8 cellular contexts compared by ENCODE assay signal in the genomic region with DNA sequence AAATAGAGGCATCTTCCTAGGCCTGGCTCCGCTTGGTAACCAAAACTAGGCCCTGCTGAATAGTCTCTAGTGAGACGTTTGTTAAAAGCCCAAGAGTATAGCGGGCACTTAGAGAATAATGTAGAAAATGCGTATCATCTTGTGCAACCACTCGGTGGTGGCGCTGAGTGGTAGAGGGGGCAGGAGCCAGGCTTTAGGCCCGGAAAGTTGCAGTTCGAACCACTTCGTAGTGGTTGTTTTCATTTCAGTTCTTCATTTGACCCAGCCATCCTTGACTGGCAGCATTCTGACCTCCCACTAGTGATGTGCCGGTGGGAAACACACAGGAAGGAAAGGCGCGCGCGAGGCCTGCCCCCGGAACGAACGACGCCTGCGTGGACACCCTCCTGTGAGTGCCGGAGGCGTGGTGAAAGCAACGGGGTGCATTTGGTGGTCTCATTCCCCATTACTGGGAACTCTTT. TPM values are rescaled to one million over a fixed set of nuclear protein-coding genes. Genes with fewer than 3 reads are reported as not detected.
DNase-seq lines count a peak whose midpoint lies in the region; ATAC-seq, FAIRE-seq and TF ChIP-seq lines count a peak whose summit lies in the region.

No MANE protein-coding gene starts in this region.

- no peaks in the 10 kb centered on the region for H3K36me3 ChIP-seq in neuron (ENCODE audit: insufficient read depth, low read length)
- H3K36me3 ChIP-seq in mucosa of descending colon (ENCODE audit: low read depth), result no peaks in the 10 kb centered on the region
- H3K36me3 ChIP-seq in sigmoid colon, result no peaks in the 10 kb centered on the region

- no peak for TF ChIP-seq POLR2A in GM12892 (IDR thresholded peaks at IDR 0.05; ENCODE audit: low read depth, low read length)
- no peak for TF ChIP-seq POLR2A in sigmoid colon (IDR thresholded peaks at IDR 0.05)

- WGBS in sigmoid colon, 2 donors, result 16 to 46% methylated on average over 22 of the region's 22 CpGs

- FAIRE-seq in GM12892 (lab: Jason Lieb, UNC), result no peak

- intact Hi-C loops in mucosa of descending colon (cut with DNase I, micrococcal nuclease), result no loop called here
- intact Hi-C loops in sigmoid colon (cut with DNase I), result no loop called here

- H2AFZ ChIP-seq in neuron (ENCODE audit: low read depth, low read length), result no peak overlapping the region

- H3K9me3 ChIP-seq in neuron (ENCODE audit: low read length) (no peaks in the 10 kb centered on the region), mucosa of descending colon (no peaks in the 10 kb centered on the region), sigmoid colon (no peaks in the 10 kb centered on the region)

- H3K4me1 ChIP-seq in neuron (ENCODE audit: insufficient read depth, low read length) (peaks cover 3% of the 10 kb centered on the region), mucosa of descending colon (ENCODE audit: low read depth) (no peaks in the 10 kb centered on the region), sigmoid colon (no peaks in the 10 kb centered on the region)

- TF ChIP-seq EP300 in sigmoid colon (IDR thresholded peaks at IDR 0.05), result no peak

- H3K4me3 ChIP-seq in cardiac fibroblast (replicated peaks in 1 of 2; ENCODE audit: low read depth in 2 of 2, low read length in 2 of 2), result peak overlapping the region; percentile 22 to 32
- H3K4me3 ChIP-seq in neuron (ENCODE audit: low read length), result peak overlapping the region; percentile 37
- no peak overlapping the region for H3K4me3 ChIP-seq in mucosa of descending colon
- H3K4me3 ChIP-seq in sigmoid colon, result no peak overlapping the region

- ATAC-seq in mucosa of descending colon (no peak), HG03521 (IDR thresholded peaks at IDR 0.05; ENCODE audit: unreplicated experiment) (no peak)

- H3K27ac ChIP-seq in sigmoid colon, result no peak overlapping the region

- H3K27me3 ChIP-seq in neuron (ENCODE audit: insufficient read depth, low read length), result no peaks in the 10 kb centered on the region
- H3K27me3 ChIP-seq in sigmoid colon, result peaks cover 0 to 43% (median 0%) of the 10 kb centered on the region in 3 donors

- TF ChIP-seq CTCF in cardiac fibroblast (IDR thresholded peaks at IDR 0.05; ENCODE audit: low read depth, low read length) (no peak), mucosa of descending colon (IDR thresholded peaks at IDR 0.05) (no peak), sigmoid colon (IDR thresholded peaks at IDR 0.05) (no peak)

- peak; percentile 13 for DNase-seq in GM12892 (ENCODE audit: insufficient read length)
- DNase-seq in NOMO-1 treated with dmso at 0.1 percent for 144 hours (lab: John Stamatoyannopoulos, UW; ENCODE audit: unreplicated experiment), result peak; percentile 21
- peak; percentile 6 to 13 for DNase-seq in cardiac fibroblast (ENCODE audit: low read depth in 2 of 2)
- no peak for DNase-seq in mucosa of descending colon
- DNase-seq in sigmoid colon, result no peak
- no peak for DNase-seq in NCI-H2029 treated with DMSO at 0.1 percent for 48 hours (lab: John Stamatoyannopoulos, UW)

RNA-seq across cellular contexts. Expression of a gene that starts 18.0 kb away (rescaled TPM):
- not detected for polyA plus RNA-seq in GM12892 (2012; ENCODE audit: missing spikeins)
- total RNA-seq in mucosa of descending colon (not detected), sigmoid colon (not detected)
- polyA plus RNA-seq in sigmoid colon, result not detected

RNA-seq across cellular contexts. Expression of a gene that starts 28.1 kb away (rescaled TPM):
- not detected for polyA plus RNA-seq in GM12892 (2012; ENCODE audit: missing spikeins)
- not detected for total RNA-seq in mucosa of descending colon
- total RNA-seq in sigmoid colon, result not detected
- not detected for polyA plus RNA-seq in sigmoid colon

Comparison
In these comparisons a context has a peak if more than half of its experiments do, and no peak if none do; other contexts are left out.
1. DNase-seq: peak in GM12892 (single experiment), NOMO-1 treated with dmso at 0.1 percent for 144 hours (single experiment) and cardiac fibroblast (2 of 2); none in mucosa of descending colon (0 of 3), sigmoid colon (single experiment) and NCI-H2029 treated with DMSO at 0.1 percent for 48 hours (single experiment).
2. H3K4me3 ChIP-seq: peak in cardiac fibroblast (2 of 2) and neuron (single experiment); none in mucosa of descending colon (single experiment) and sigmoid colon (0 of 4).